ENCODE assay signal across 8 cellular contexts in the genomic region with DNA sequence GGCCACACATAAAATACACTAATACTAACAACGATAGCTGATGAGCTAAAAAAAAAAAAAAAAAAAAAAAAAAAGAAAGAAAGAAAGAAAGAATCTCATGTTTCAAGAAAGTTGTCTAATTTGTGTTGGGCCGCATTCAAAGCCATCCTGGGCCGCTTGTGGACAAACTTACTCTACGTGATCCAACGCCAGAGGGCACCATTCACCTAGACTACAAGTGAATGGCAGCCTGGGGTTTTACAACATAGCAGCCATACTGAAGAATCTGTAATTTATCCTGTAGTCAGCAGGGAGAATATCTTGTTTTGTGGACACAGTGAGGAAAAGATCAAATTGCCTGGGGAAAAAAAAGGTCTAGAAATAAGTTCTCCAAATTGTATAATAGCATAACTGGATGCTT. TPM values are rescaled to one million over a fixed set of nuclear protein-coding genes. Genes with fewer than 3 reads are reported as not detected.
DNase-seq lines count a peak whose midpoint lies in the region; ATAC-seq, FAIRE-seq and TF ChIP-seq lines count a peak whose summit lies in the region.

No MANE protein-coding gene starts in this region.

- no peaks in the 10 kb centered on the region for H3F3A ChIP-seq in GM23338 (replicated peaks; ENCODE audit: low read depth)

- H3K27me3 ChIP-seq in GM23338 (ENCODE audit: insufficient read depth): no peaks in the 10 kb centered on the region
- no peaks in the 10 kb centered on the region for H3K27me3 ChIP-seq in parathyroid adenoma (ENCODE audit: control insufficient read depth, insufficient read depth, low read length)

- no peak overlapping the region for H3K27ac ChIP-seq in GM23338 (ENCODE audit: low read depth)
- no peak overlapping the region for H3K27ac ChIP-seq in parathyroid adenoma

- peaks cover 5% of the 10 kb centered on the region for H3K27me3 Mint-ChIP-seq in GM23338 (ENCODE audit: insufficient read depth, low read depth, poor library complexity)

- H3K4me2 ChIP-seq in GM23338 (no peak overlapping the region), parathyroid adenoma (ENCODE audit: low read length) (no peak overlapping the region)

- TF ChIP-seq CTCF in D721Med (IDR thresholded peaks at IDR 0.05; ENCODE audit: insufficient read depth, missing control alignments) (peak; percentile 64), GM23338 (conservative IDR thresholded peaks at IDR 0.05; ENCODE audit: low read depth in 2 of 2) (peak; percentile 78 to 89), fibroblast of pulmonary artery (IDR thresholded peaks at IDR 0.05; ENCODE audit: low read length, missing control alignments) (peak; percentile 68), parathyroid adenoma (IDR thresholded peaks at IDR 0.05) (peak; percentile 28)

- FAIRE-seq in D721Med (lab: Jason Lieb, UNC): no peak

- no peaks in the 10 kb centered on the region for H3K9me3 Mint-ChIP-seq in GM23338

- no peaks in the 10 kb centered on the region for H3K36me3 Mint-ChIP-seq in GM23338 (ENCODE audit: low read depth)

- H3K9me2 ChIP-seq in GM23338 (ENCODE audit: insufficient read depth): no peaks in the 10 kb centered on the region

- H3K79me2 ChIP-seq in GM23338 (replicated peaks; ENCODE audit: insufficient read depth) (no peaks in the 10 kb centered on the region), parathyroid adenoma (no peaks in the 10 kb centered on the region)

- H3K4me1 ChIP-seq in GM23338 (ENCODE audit: insufficient read depth) (no peaks in the 10 kb centered on the region), parathyroid adenoma (no peaks in the 10 kb centered on the region)

- peaks cover 5% of the 10 kb centered on the region; the same call in 1 of the 3 replicates for H3K4me1 Mint-ChIP-seq in GM23338

- no peak for DNase-seq in D721Med (ENCODE audit: insufficient read length, low spot score)
- peak; percentile 89 for DNase-seq in GM23338 (ENCODE audit: low spot score)
- peak; percentile 32 for DNase-seq in NCI-H226
- peak; percentile 56 for DNase-seq in activated CD8-positive, alpha-beta memory T cell treated with anti-CD3 and anti-CD28 coated beads, Interleukin-2, amount 50 U/mL, for 48 hours
- DNase-seq in fibroblast of pulmonary artery (ENCODE audit: low read depth): peak; percentile 90

- H3K4me3 ChIP-seq in GM23338 (no peak overlapping the region), fibroblast of pulmonary artery (replicated peaks; ENCODE audit: low read depth, low read length) (no peak overlapping the region), parathyroid adenoma (ENCODE audit: low read depth, low read length) (no peak overlapping the region)

- H3K36me3 ChIP-seq in GM23338 (ENCODE audit: insufficient read depth) (no peaks in the 10 kb centered on the region), parathyroid adenoma (ENCODE audit: control insufficient read depth, insufficient read depth, low read length) (no peaks in the 10 kb centered on the region)

- H3K27ac Mint-ChIP-seq in GM23338: no peak overlapping the region

- no peaks in the 10 kb centered on the region for H3K9me3 ChIP-seq in parathyroid adenoma (ENCODE audit: control insufficient read depth, low read length)

- H2AFZ ChIP-seq in GM23338: no peak overlapping the region
- no peak overlapping the region for H2AFZ ChIP-seq in parathyroid adenoma

- peak; percentile 97 for ATAC-seq in GM23338
- no peak for ATAC-seq in GM18520 (IDR thresholded peaks at IDR 0.05; ENCODE audit: unreplicated experiment)
- no peak for ATAC-seq in GM21423 (IDR thresholded peaks at IDR 0.05; ENCODE audit: unreplicated experiment)

- H4K20me1 ChIP-seq in GM23338 (replicated peaks; ENCODE audit: insufficient read depth): no peaks in the 10 kb centered on the region

- no peak overlapping the region for H3K4me3 Mint-ChIP-seq in GM23338

- no peak overlapping the region for H3K9ac ChIP-seq in parathyroid adenoma

TF ChIP-seq in GM23338, 12 proteins besides CTCF, POLR2A, EP300 and RAD21:
- TF ChIP-seq EZH2phosphoT487 (IDR thresholded peaks at IDR 0.05; ENCODE audit: unreplicated experiment) (no peak), NANOG (IDR thresholded peaks at IDR 0.05; ENCODE audit: borderline replicate concordance) (no peak), ZNF114 (CRISPR knock-in tag; IDR thresholded peaks at IDR 0.05) (no peak), JUNB (IDR thresholded peaks at IDR 0.05; ENCODE audit: unreplicated experiment) (no peak), POLR2AphosphoS5 (IDR thresholded peaks at IDR 0.05; ENCODE audit: low read depth) (no peak)
- TF ChIP-seq, protein P1, sequence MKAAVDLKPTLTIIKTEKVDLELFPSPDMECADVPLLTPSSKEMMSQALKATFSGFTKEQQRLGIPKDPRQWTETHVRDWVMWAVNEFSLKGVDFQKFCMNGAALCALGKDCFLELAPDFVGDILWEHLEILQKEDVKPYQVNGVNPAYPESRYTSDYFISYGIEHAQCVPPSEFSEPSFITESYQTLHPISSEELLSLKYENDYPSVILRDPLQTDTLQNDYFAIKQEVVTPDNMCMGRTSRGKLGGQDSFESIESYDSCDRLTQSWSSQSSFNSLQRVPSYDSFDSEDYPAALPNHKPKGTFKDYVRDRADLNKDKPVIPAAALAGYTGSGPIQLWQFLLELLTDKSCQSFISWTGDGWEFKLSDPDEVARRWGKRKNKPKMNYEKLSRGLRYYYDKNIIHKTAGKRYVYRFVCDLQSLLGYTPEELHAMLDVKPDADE (IDR thresholded peaks at IDR 0.05): no peak
- TF ChIP-seq, protein P2, sequence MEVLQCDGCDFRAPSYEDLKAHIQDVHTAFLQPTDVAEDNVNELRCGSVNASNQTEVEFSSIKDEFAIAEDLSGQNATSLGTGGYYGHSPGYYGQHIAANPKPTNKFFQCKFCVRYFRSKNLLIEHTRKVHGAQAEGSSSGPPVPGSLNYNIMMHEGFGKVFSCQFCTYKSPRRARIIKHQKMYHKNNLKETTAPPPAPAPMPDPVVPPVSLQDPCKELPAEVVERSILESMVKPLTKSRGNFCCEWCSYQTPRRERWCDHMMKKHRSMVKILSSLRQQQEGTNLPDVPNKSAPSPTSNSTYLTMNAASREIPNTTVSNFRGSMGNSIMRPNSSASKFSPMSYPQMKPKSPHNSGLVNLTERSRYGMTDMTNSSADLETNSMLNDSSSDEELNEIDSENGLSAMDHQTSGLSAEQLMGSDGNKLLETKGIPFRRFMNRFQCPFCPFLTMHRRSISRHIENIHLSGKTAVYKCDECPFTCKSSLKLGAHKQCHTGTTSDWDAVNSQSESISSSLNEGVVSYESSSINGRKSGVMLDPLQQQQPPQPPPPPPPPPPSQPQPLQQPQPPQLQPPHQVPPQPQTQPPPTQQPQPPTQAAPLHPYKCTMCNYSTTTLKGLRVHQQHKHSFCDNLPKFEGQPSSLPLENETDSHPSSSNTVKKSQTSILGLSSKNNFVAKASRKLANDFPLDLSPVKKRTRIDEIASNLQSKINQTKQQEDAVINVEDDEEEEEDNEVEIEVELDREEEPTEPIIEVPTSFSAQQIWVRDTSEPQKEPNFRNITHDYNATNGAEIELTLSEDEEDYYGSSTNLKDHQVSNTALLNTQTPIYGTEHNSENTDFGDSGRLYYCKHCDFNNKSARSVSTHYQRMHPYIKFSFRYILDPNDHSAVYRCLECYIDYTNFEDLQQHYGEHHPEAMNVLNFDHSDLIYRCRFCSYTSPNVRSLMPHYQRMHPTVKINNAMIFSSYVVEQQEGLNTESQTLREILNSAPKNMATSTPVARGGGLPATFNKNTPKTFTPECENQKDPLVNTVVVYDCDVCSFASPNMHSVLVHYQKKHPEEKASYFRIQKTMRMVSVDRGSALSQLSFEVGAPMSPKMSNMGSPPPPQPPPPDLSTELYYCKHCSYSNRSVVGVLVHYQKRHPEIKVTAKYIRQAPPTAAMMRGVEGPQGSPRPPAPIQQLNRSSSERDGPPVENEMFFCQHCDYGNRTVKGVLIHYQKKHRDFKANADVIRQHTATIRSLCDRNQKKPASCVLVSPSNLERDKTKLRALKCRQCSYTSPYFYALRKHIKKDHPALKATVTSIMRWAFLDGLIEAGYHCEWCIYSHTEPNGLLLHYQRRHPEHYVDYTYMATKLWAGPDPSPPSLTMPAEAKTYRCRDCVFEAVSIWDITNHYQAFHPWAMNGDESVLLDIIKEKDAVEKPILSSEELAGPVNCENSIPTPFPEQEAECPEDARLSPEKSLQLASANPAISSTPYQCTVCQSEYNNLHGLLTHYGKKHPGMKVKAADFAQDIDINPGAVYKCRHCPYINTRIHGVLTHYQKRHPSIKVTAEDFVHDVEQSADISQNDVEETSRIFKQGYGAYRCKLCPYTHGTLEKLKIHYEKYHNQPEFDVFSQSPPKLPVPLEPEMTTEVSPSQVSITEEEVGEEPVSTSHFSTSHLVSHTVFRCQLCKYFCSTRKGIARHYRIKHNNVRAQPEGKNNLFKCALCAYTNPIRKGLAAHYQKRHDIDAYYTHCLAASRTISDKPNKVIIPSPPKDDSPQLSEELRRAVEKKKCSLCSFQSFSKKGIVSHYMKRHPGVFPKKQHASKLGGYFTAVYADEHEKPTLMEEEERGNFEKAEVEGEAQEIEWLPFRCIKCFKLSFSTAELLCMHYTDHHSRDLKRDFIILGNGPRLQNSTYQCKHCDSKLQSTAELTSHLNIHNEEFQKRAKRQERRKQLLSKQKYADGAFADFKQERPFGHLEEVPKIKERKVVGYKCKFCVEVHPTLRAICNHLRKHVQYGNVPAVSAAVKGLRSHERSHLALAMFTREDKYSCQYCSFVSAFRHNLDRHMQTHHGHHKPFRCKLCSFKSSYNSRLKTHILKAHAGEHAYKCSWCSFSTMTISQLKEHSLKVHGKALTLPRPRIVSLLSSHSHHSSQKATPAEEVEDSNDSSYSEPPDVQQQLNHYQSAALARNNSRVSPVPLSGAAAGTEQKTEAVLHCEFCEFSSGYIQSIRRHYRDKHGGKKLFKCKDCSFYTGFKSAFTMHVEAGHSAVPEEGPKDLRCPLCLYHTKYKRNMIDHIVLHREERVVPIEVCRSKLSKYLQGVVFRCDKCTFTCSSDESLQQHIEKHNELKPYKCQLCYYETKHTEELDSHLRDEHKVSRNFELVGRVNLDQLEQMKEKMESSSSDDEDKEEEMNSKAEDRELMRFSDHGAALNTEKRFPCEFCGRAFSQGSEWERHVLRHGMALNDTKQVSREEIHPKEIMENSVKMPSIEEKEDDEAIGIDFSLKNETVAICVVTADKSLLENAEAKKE (CRISPR knock-in tag; IDR thresholded peaks at IDR 0.05): no peak
TF ChIP-seq in GM23338: peak in this region for 0.

RNA-seq across cellular contexts. Expression of a gene that starts 47.0 kb away (rescaled TPM):
- total RNA-seq in GM23338 (2014; rRNA removed; shearing (Covaris generic)): 1.5 and 2.3 TPM in 2 replicates
- polyA plus RNA-seq in GM23338 (2016; fragmentation: Nextera tagmentation; extraction: Ambion mirVana): 1.1 and 1.4 TPM in 2 replicates

Comparison
In these comparisons a context has a peak if more than half of its experiments do, and no peak if none do; other contexts are left out.
1. CTCF ChIP-seq: peak in every context shown above with its lines; median percentile 84 in GM23338; 68 in fibroblast of pulmonary artery; 64 in D721Med; 28 in parathyroid adenoma.